ENCODE assay signal across 16 cellular contexts in the genomic region with DNA sequence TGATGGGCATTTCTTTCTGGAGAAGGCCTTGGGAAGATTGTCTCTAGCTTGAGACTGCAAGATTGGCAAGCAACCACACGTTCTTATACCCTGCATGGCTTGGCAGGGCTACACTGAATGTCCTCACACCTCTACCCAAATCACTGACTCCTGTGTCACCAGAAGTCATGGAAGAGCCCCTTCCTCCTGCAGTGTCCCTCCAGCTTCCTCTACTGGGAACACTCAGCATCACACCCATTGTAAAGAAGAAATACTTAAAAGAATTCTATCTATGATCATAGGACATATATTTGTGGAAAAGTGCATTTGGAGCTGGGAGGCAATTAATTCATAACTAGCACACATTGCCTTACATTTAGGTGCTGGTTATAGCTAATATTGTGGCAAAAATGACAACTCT.
A peak's percentile ranks its signal among the peaks of the same experiment; 100 is the strongest.
DNase-seq lines count a peak whose midpoint lies in the region; ATAC-seq, FAIRE-seq and TF ChIP-seq lines count a peak whose summit lies in the region.
"Had no signal": no experiment of that assay in that cellular context is flagged by ENCODE, and none has a peak within 500 bp of the region (broad histone marks: within the 10 kb centered on the region; RNA-seq: fewer than 3 reads in every experiment).

No MANE protein-coding gene starts in this region.

- H3K36me3 ChIP-seq in H1 (ENCODE audit: control insufficient read depth in 2 of 4, insufficient read depth in 4 of 4, low read length in 3 of 4) (no peaks in the 10 kb centered on the region), pancreas (no peaks in the 10 kb centered on the region)
- H3K36me3 ChIP-seq: BLaER1 had no signal

- H3K23me2 ChIP-seq in H1 (ENCODE audit: low read depth, low read length), result no peaks in the 10 kb centered on the region

- no peak overlapping the region for H3K56ac ChIP-seq in H1 (replicated peaks; ENCODE audit: insufficient read length, low read depth, low read length)

- H3K23ac ChIP-seq in H1 (ENCODE audit: insufficient read length), result no peak overlapping the region

- H3K27ac ChIP-seq in H1 (ENCODE audit: low read depth, low read length) (no peak overlapping the region), pancreas (no peak overlapping the region)
- H3K27ac ChIP-seq: 22Rv1, BLaER1 had no signal

- H3K27ac Mint-ChIP-seq in neural crest cell (ENCODE audit: unreplicated experiment), result peak overlapping the region; percentile 9
- H3K27ac Mint-ChIP-seq: CD8-positive, alpha-beta memory T cell had no signal

- peak overlapping the region; percentile 54; the same call in 1 of the 2 replicates for H2BK15ac ChIP-seq in H1 (ENCODE audit: low read length)

- H3K79me2 ChIP-seq in H1 (ENCODE audit: control insufficient read depth in 1 of 2, insufficient read depth in 2 of 2, low read length in 2 of 2), result no peaks in the 10 kb centered on the region

- no peaks in the 10 kb centered on the region for H3K36me3 Mint-ChIP-seq in neural crest cell (ENCODE audit: low read depth)
- H3K36me3 Mint-ChIP-seq: CD8-positive, alpha-beta memory T cell had no signal

- no peak overlapping the region for H3K4me2 ChIP-seq in H1 (ENCODE audit: insufficient read depth in 1 of 2, low read depth in 2 of 2, low read length in 2 of 2)
- H3K4me2 ChIP-seq: BLaER1 had no signal

- no peak overlapping the region for H2AFZ ChIP-seq in H1 (ENCODE audit: low read length)

- 93% methylated on average over 1 of the region's 1 CpG; no CpG with 5 or more reads in 1 of the 2 experiments for WGBS in H1 (ENCODE audit: extremely low coverage in 1 of 2, insufficient coverage in 1 of 2, insufficient read length in 1 of 2, insufficient replicate concordance in 2 of 2, low coverage in 1 of 2, low lambda C conversion rate in 2 of 2, missing lambda C conversion rate in 1 of 2), 2 experiments
- 23 to 47% methylated on average over 1 of the region's 1 CpG for WGBS in pancreas, 2 donors

- POLR2A ChIA-PET in H1 (lab: Charles Lee; ENCODE audit: partially characterized antibody), result no interaction called here

- TF ChIP-seq EP300 in H1 (IDR thresholded peaks at IDR 0.05; ENCODE audit: borderline replicate concordance in 1 of 2, low read depth in 2 of 2, low read length in 2 of 2), result no peak

- no peaks in the 10 kb centered on the region for H3K27me3 Mint-ChIP-seq in neural crest cell (ENCODE audit: low read depth)
- H3K27me3 Mint-ChIP-seq: CD8-positive, alpha-beta memory T cell had no signal

- H3K27me3 ChIP-seq in H1 (replicated peaks in 1 of 4; ENCODE audit: control insufficient read depth in 3 of 4, extremely low read depth in 1 of 4, insufficient read depth in 3 of 4, low read length in 3 of 4), result no peaks in the 10 kb centered on the region
- H3K27me3 ChIP-seq in pancreas, result no peaks in the 10 kb centered on the region
- H3K27me3 ChIP-seq: BLaER1 had no signal

- no peak overlapping the region for H3K4ac ChIP-seq in H1 (replicated peaks; ENCODE audit: insufficient read length, low read depth, low read length)

- no peak overlapping the region for H2AK5ac ChIP-seq in H1 (ENCODE audit: low read depth, low read length)

- no peak for TF ChIP-seq POLR2A in H1 (IDR thresholded peaks at IDR 0.05; ENCODE audit: control extremely low read depth in 1 of 2, low read depth in 2 of 2, low read length in 2 of 2)

- no peak overlapping the region for H3K14ac ChIP-seq in H1 (ENCODE audit: insufficient read length)

- H3K4me3 ChIP-seq in H1 (ENCODE audit: extremely low read depth in 1 of 4, insufficient read depth in 2 of 4, low read depth in 3 of 4, low read length in 4 of 4) (no peak overlapping the region), pancreas (no peak overlapping the region)
- H3K4me3 ChIP-seq: BLaER1 had no signal

- no peak overlapping the region for H3K4me3 Mint-ChIP-seq in neural crest cell
- H3K4me3 Mint-ChIP-seq: CD8-positive, alpha-beta memory T cell had no signal

- H3K18ac ChIP-seq in H1 (ENCODE audit: extremely low read depth, low read length), result no peak overlapping the region

- DNase-seq in NCI-H82 (lab: John Stamatoyannopoulos, UW), result peak; percentile 1
- no peak for DNase-seq in NCI-H82 treated with DMSO at 0.1 percent for 48 hours (lab: John Stamatoyannopoulos, UW; ENCODE audit: unreplicated experiment)
- no peak for DNase-seq in H1 (ENCODE audit: low read depth in 1 of 2, low spot score in 2 of 2)
- DNase-seq in neural crest cell (ENCODE audit: low read depth, low spot score), result no peak
- DNase-seq in activated T-cell treated with anti-CD3 and anti-CD28 coated beads, Interleukin-2, amount 50 U/mL, for 48 hours, result no peak
- DNase-seq in NCI-H526 treated with DMSO at 0.1 percent for 48 hours (lab: John Stamatoyannopoulos, UW), result no peak
- no peak for DNase-seq in pancreas
- DNase-seq: Caco-2; CD8-positive, alpha-beta memory T cell; DMS53; GF-D8; H7 had no signal

- no peak overlapping the region for H2BK12ac ChIP-seq in H1 (ENCODE audit: low read depth, low read length)

- intact Hi-C loops in pancreas (cut with DNase I), result no loop called here

- H3K9me3 ChIP-seq in H1 (ENCODE audit: insufficient read depth in 2 of 2, low read depth in 1 of 2, low read length in 1 of 2) (no peaks in the 10 kb centered on the region), pancreas (no peaks in the 10 kb centered on the region)
- H3K9me3 ChIP-seq: BLaER1, Caco-2 had no signal

- no peaks in the 10 kb centered on the region for H3K4me1 ChIP-seq in H1 (replicated peaks in 1 of 4; ENCODE audit: control insufficient read depth in 3 of 4, insufficient read depth in 4 of 4, low read length in 3 of 4)
- peaks cover 4 to 11% (median 8%) of the 10 kb centered on the region in 3 donors for H3K4me1 ChIP-seq in pancreas

- peaks cover 14% of the 10 kb centered on the region for H3K4me1 Mint-ChIP-seq in neural crest cell
- H3K4me1 Mint-ChIP-seq: CD8-positive, alpha-beta memory T cell had no signal

- TF ChIP-seq CTCF in H1 (IDR thresholded peaks at IDR 0.05; ENCODE audit: control extremely low read depth in 1 of 3, insufficient read depth in 1 of 3, low read depth in 1 of 3, low read length in 3 of 3) (peak; percentile 24 to 53 (median 52)), neural crest cell (conservative IDR thresholded peaks at IDR 0.05) (no peak), pancreas (IDR thresholded peaks at IDR 0.05) (no peak)

- no peaks in the 10 kb centered on the region for H3K9me3 Mint-ChIP-seq in neural crest cell
- H3K9me3 Mint-ChIP-seq: CD8-positive, alpha-beta memory T cell had no signal

- ATAC-seq in pancreas, result no peak
- ATAC-seq: HepG2 had no signal

- H4K5ac ChIP-seq in H1 (ENCODE audit: insufficient read length, low read depth, low read length), result no peak overlapping the region

- H2BK20ac ChIP-seq in H1 (ENCODE audit: low read length), result no peak overlapping the region

- H4K91ac ChIP-seq in H1 (replicated peaks; ENCODE audit: insufficient read length, low read length), result no peak overlapping the region

- peak; percentile 77 to 80 for TF ChIP-seq RAD21 in H1 (IDR thresholded peaks at IDR 0.05 in 1 of 2, conservative IDR thresholded peaks at IDR 0.05 in 1 of 2; ENCODE audit: low read depth in 2 of 2, low read length in 2 of 2)

- H4K20me1 ChIP-seq in H1 (replicated peaks in 1 of 2; ENCODE audit: control insufficient read depth in 1 of 2, insufficient read depth in 2 of 2, low read length in 2 of 2), result no peaks in the 10 kb centered on the region
- H4K20me1 ChIP-seq: BLaER1 had no signal

- no peak overlapping the region for H3K9ac ChIP-seq in H1 (replicated peaks in 1 of 4; ENCODE audit: extremely low read depth in 1 of 4, low read depth in 3 of 4, low read length in 3 of 4)
- H3K9ac ChIP-seq: BLaER1 had no signal

- CTCF ChIA-PET in H1 (lab: Charles Lee; ENCODE audit: partially characterized antibody), result interaction anchor here (0.6 to 2.3 kb wide), 20 partner anchors 8 to 957 kb away, joined by 3 to 13 read pairs (median 3); no protein-coding TSS in a partner anchor

- H2BK120ac ChIP-seq in H1 (replicated peaks; ENCODE audit: low read depth, low read length), result no peak overlapping the region

- no peak overlapping the region for H2BK5ac ChIP-seq in H1 (ENCODE audit: low read depth, low read length)

- FAIRE-seq in H1 (lab: Jason Lieb, UNC) (no peak), pancreas (lab: Jason Lieb, UNC) (no peak)
- FAIRE-seq: HepG2, HTR-8/SVneo had no signal

- no peaks in the 10 kb centered on the region for H3K79me1 ChIP-seq in H1 (ENCODE audit: low read depth, low read length)

- H4K8ac ChIP-seq in H1 (ENCODE audit: extremely low read depth, insufficient read depth, low read length), result no peak overlapping the region

TF ChIP-seq in H1, 55 proteins besides CTCF, POLR2A, EP300 and RAD21:
- no peak for TF ChIP-seq TAF7 (optimal IDR thresholded peaks at IDR 0.05; ENCODE audit: borderline replicate concordance, low read depth, low read length)
- TF ChIP-seq MAFK (IDR thresholded peaks at IDR 0.05; ENCODE audit: low read depth, low read length), result no peak
- no peak for TF ChIP-seq SRF (IDR thresholded peaks at IDR 0.05; ENCODE audit: low read depth, low read length)
- TF ChIP-seq GTF2F1 (IDR thresholded peaks at IDR 0.05; ENCODE audit: borderline replicate concordance, low read depth, low read length), result no peak
- TF ChIP-seq CHD2 (IDR thresholded peaks at IDR 0.05; ENCODE audit: low read length), result no peak
- no peak for TF ChIP-seq RXRA (IDR thresholded peaks at IDR 0.05; ENCODE audit: insufficient read depth, low read depth, low read length)
- no peak for TF ChIP-seq PHF8 (conservative IDR thresholded peaks at IDR 0.05; ENCODE audit: low read depth, low read length)
- no peak for TF ChIP-seq CEBPB (IDR thresholded peaks at IDR 0.05; ENCODE audit: low read depth, low read length)
- TF ChIP-seq RFX5 (IDR thresholded peaks at IDR 0.05; ENCODE audit: borderline replicate concordance, low read depth, low read length), result no peak
- TF ChIP-seq CREB1 (IDR thresholded peaks at IDR 0.05), result no peak
- TF ChIP-seq, protein P1, sequence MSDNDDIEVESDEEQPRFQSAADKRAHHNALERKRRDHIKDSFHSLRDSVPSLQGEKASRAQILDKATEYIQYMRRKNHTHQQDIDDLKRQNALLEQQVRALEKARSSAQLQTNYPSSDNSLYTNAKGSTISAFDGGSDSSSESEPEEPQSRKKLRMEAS (IDR thresholded peaks at IDR 0.05), result no peak
- no peak for TF ChIP-seq TBP (IDR thresholded peaks at IDR 0.05; ENCODE audit: low read depth, low read length)
- TF ChIP-seq CBX8 (IDR thresholded peaks at IDR 0.05; ENCODE audit: borderline replicate concordance, low read depth, low read length), result no peak
- TF ChIP-seq, protein P2, sequence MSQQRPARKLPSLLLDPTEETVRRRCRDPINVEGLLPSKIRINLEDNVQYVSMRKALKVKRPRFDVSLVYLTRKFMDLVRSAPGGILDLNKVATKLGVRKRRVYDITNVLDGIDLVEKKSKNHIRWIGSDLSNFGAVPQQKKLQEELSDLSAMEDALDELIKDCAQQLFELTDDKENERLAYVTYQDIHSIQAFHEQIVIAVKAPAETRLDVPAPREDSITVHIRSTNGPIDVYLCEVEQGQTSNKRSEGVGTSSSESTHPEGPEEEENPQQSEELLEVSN (IDR thresholded peaks at IDR 0.05), result no peak
- no peak for TF ChIP-seq POLR2AphosphoS5 (IDR thresholded peaks at IDR 0.05; ENCODE audit: low read depth, low read length)

Comparison
In these comparisons a context has a peak if more than half of its experiments do, and no peak if none do; other contexts are left out.
1. CTCF ChIP-seq: peak in H1 (3 of 3); none in neural crest cell (single experiment) and pancreas (0 of 4).